ENCODE assay signal across 15 cellular contexts in genomic region chr14:93133476-93133875, GRCh38. TPM values are rescaled to one million over a fixed set of nuclear protein-coding genes. Genes with fewer than 3 reads are reported as not detected.
DNase-seq lines count a peak whose midpoint lies in the region; ATAC-seq and TF ChIP-seq lines count a peak whose summit lies in the region.
"Had no signal": no experiment of that assay in that cellular context is flagged by ENCODE, and none has a peak within 500 bp of the region (broad histone marks: within the 10 kb centered on the region; RNA-seq: fewer than 3 reads in every experiment).

No MANE protein-coding gene starts in this region.

- H3K4me3 Mint-ChIP-seq in HFFc6, result no peak overlapping the region
- H3K4me3 Mint-ChIP-seq: activated naive CD8-positive, alpha-beta T cell treated with anti-CD3 and anti-CD28 coated beads, Interleukin-2, amount 10 ng/mL, durations not matched to agents 7 days and 5 days; B cell had no signal

- ATAC-seq in GM19023 (IDR thresholded peaks at IDR 0.05; ENCODE audit: unreplicated experiment) (no peak), GM18502 (IDR thresholded peaks at IDR 0.05; ENCODE audit: poor library complexity, unreplicated experiment) (no peak)
- ATAC-seq: left ventricle myocardium superior had no signal

- no peak overlapping the region for H3K4me3 ChIP-seq in adrenal gland

- intact Hi-C loops in adrenal gland (cut with DNase I), result no loop called here

- DNase-seq in AG08395 (ENCODE audit: low spot score) (peak; percentile 50), HFFc6 (peak; percentile 44), adrenal gland (peak in 6 of 7 donors; percentile 19 to 66 (median 44)), iris pigment epithelial cell (ENCODE audit: low read depth) (peak; percentile 87), NCI-H128 (lab: John Stamatoyannopoulos, UW; ENCODE audit: unreplicated experiment) (no peak)
- no peak for DNase-seq in stimulated activated CD4-positive, alpha-beta T cell treated with anti-CD3 and anti-CD28 coated beads, Interleukin-2, amount 100 ng/mL, for 48 hours
- DNase-seq: activated naive CD8-positive, alpha-beta T cell treated with anti-CD3 and anti-CD28 coated beads, Interleukin-2, amount 10 ng/mL, durations not matched to agents 7 days and 5 days; dermis blood vessel endothelial cell; GDM1; glutamatergic neuron; left ventricle myocardium superior; stimulated activated CD4-positive, alpha-beta T cell treated with anti-CD3 and anti-CD28 coated beads, Interleukin-15, amount 100 ng/mL, for 24 hours had no signal

- TF ChIP-seq POLR2A in adrenal gland (IDR thresholded peaks at IDR 0.05), result no peak

- peaks cover 9% of the 10 kb centered on the region for H3K27me3 Mint-ChIP-seq in HFFc6 (ENCODE audit: insufficient read depth)
- H3K27me3 Mint-ChIP-seq: B cell had no signal

- no peak overlapping the region for H3K27ac Mint-ChIP-seq in HFFc6
- H3K27ac Mint-ChIP-seq: activated naive CD8-positive, alpha-beta T cell treated with anti-CD3 and anti-CD28 coated beads, Interleukin-2, amount 10 ng/mL, durations not matched to agents 7 days and 5 days; B cell had no signal

- H3K36me3 Mint-ChIP-seq in HFFc6 (ENCODE audit: low read depth), result no peaks in the 10 kb centered on the region
- H3K36me3 Mint-ChIP-seq: activated naive CD8-positive, alpha-beta T cell treated with anti-CD3 and anti-CD28 coated beads, Interleukin-2, amount 10 ng/mL, durations not matched to agents 7 days and 5 days had no signal

- WGBS in adrenal gland, 4 donors, result 40 to 48% (median 46%) methylated on average over 8 of the region's 8 CpGs

- TF ChIP-seq CTCF in HFFc6 (IDR thresholded peaks at IDR 0.05), result no peak
- TF ChIP-seq CTCF in adrenal gland (IDR thresholded peaks at IDR 0.05), result no peak

- H3K4me1 ChIP-seq in adrenal gland (replicated peaks in 1 of 2), result no peaks in the 10 kb centered on the region

- H3K9me3 Mint-ChIP-seq in HFFc6, result no peaks in the 10 kb centered on the region
- H3K9me3 Mint-ChIP-seq: activated naive CD8-positive, alpha-beta T cell treated with anti-CD3 and anti-CD28 coated beads, Interleukin-2, amount 10 ng/mL, durations not matched to agents 7 days and 5 days had no signal

- peaks cover 10% of the 10 kb centered on the region; the same call in 1 of the 2 replicates for H3K4me1 Mint-ChIP-seq in HFFc6 (ENCODE audit: low read depth)
- H3K4me1 Mint-ChIP-seq: B cell had no signal

- no peaks in the 10 kb centered on the region for H3K9me3 ChIP-seq in adrenal gland (replicated peaks in 1 of 3)

- H3K36me3 ChIP-seq in adrenal gland (replicated peaks in 1 of 2), result no peaks in the 10 kb centered on the region

- no peaks in the 10 kb centered on the region for H3K27me3 ChIP-seq in adrenal gland

- peak overlapping the region in 1 of 5 donors; percentile 6 for H3K27ac ChIP-seq in adrenal gland

RNA-seq across cellular contexts. Expression of gene ITPK1, which starts 17.8 kb away (rescaled TPM):
- 10 to 100 TPM; 27.3 to 38.1 (median 32.4) TPM for total RNA-seq in HFFc6 (2021; fragmentation: NEBNext Ultra II Directional; extraction: Animal tissue kit (Norgen Biotek cat#: 25700))
- 100 to 1,000 TPM in 1 of 8 donors, 10 to 100 TPM in 7; 43.3 to 182 (median 51.9) TPM for total RNA-seq in adrenal gland
- 100 to 1,000 TPM in 1 of 3 donors, 10 to 100 TPM in 2; 31.9 to 148 (median 40.2) TPM for polyA plus RNA-seq in adrenal gland

RNA-seq across cellular contexts. Expression of gene MOAP1, which starts 51.2 kb away (rescaled TPM):
- 10 to 100 TPM; 12.2 to 20.4 (median 14.2) TPM for total RNA-seq in HFFc6 (2021; fragmentation: NEBNext Ultra II Directional; extraction: Animal tissue kit (Norgen Biotek cat#: 25700))
- 10 to 100 TPM; 29.0 to 52.9 (median 38.6) TPM for total RNA-seq in adrenal gland
- polyA plus RNA-seq in adrenal gland, result 10 to 100 TPM; 12.7 to 55.6 (median 13.8) TPM

RNA-seq across cellular contexts. Expression of gene LYSET, which starts 51.6 kb away (rescaled TPM):
- total RNA-seq in HFFc6 (2021; fragmentation: NEBNext Ultra II Directional; extraction: Animal tissue kit (Norgen Biotek cat#: 25700)), result 10 to 100 TPM; 10.7 to 14.5 (median 12.8) TPM
- total RNA-seq in adrenal gland, result 10 to 100 TPM; 17.2 to 37.9 (median 22.0) TPM
- 10 to 100 TPM; 12.0 to 32.9 (median 22.7) TPM for polyA plus RNA-seq in adrenal gland

Comparison
In these comparisons a context has a peak if more than half of its experiments do, and no peak if none do; other contexts are left out.
1. DNase-seq: peak in AG08395 (single experiment), HFFc6 (single experiment), adrenal gland (6 of 7) and iris pigment epithelial cell (single experiment); none in NCI-H128 (single experiment) and stimulated activated CD4-positive, alpha-beta T cell treated with anti-CD3 and anti-CD28 coated beads, Interleukin-2, amount 100 ng/mL, for 48 hours (0 of 2).